Comparison of ENCODE assay signal across 19 cellular contexts in the genomic region with DNA sequence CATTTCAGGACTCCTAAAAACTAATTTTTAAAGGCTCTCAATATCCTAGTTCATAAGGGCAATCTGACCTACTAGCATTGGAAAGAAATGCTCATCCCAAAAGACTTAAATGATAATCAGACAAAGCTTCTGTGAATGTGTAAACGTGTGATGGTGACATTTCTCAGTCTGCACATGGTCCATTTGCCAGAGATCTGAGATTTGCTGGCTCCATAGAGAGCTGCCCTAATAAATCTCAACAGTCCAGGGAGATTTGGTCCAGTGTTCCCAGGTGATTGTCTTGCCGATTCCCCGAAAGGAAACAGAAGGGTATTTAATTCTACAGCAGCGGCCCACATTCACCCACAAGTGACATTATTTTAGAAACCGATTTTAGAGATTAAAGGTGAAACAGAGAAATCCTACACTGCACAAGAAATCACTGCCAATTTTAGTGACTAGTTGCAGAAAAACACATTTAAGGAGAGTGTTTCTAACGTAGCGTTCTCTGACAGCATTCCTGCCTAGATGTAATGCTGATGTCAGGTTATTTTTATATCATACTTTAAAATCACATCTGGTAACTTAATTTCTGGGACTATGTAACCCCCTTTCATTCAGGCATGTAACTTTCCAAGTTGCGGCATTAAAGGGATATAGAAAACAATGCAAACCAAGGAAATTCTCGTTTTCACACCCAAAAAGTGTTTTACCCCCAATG.
"Had no signal": no experiment of that assay in that cellular context is flagged by ENCODE, and none has a peak within 500 bp of the region (broad histone marks: within the 10 kb centered on the region; RNA-seq: fewer than 3 reads in every experiment).

No MANE protein-coding gene starts in this region.

- H3K27ac Mint-ChIP-seq: activated naive CD4-positive, alpha-beta T cell treated with anti-CD3 and anti-CD28 coated beads, Interleukin-2, amount 50 U/mL, for 72 hours; nephron progenitor cell; stimulated activated memory B cell treated with anti-CD40 and anti-IgM and Interleukin-4, amounts not matched to agents 10 μg/mL and 1 μg/mL and 100 μg/mL, for 72 hours; type B pancreatic cell had no signal

- H3K36me3 Mint-ChIP-seq: activated naive CD4-positive, alpha-beta T cell treated with anti-CD3 and anti-CD28 coated beads, Interleukin-2, amount 50 U/mL, for 72 hours; brain; stimulated activated memory B cell treated with anti-CD40 and anti-IgM and Interleukin-4, amounts not matched to agents 10 μg/mL and 1 μg/mL and 100 μg/mL, for 72 hours; type B pancreatic cell had no signal

- H3K9me3 Mint-ChIP-seq: central memory CD8-positive, alpha-beta T cell had no signal

- FAIRE-seq: TTC549 had no signal

- ATAC-seq: activated naive CD4-positive, alpha-beta T cell treated with anti-CD3 and anti-CD28 coated beads, Interleukin-2, amount 50 U/mL, for 72 hours; left colon; stimulated activated memory B cell treated with anti-CD40 and anti-IgM and Interleukin-4, amounts not matched to agents 10 μg/mL and 1 μg/mL and 100 μg/mL, for 72 hours had no signal

- H3K4me3 Mint-ChIP-seq: brain; central memory CD8-positive, alpha-beta T cell; nephron progenitor cell; stimulated activated memory B cell treated with anti-CD40 and anti-IgM and Interleukin-4, amounts not matched to agents 10 μg/mL and 1 μg/mL and 100 μg/mL, for 72 hours; type B pancreatic cell had no signal

- H3K4me1 Mint-ChIP-seq: central memory CD8-positive, alpha-beta T cell; stimulated activated memory B cell treated with anti-CD40 and anti-IgM and Interleukin-4, amounts not matched to agents 10 μg/mL and 1 μg/mL and 100 μg/mL, for 72 hours had no signal

- DNase-seq: activated CD4-positive, alpha-beta T cell treated with anti-CD3 and anti-CD28 coated beads, Interleukin-2, amount 50 U/mL, for 4 hours; activated effector memory CD4-positive, alpha-beta T cell treated with anti-CD3 and anti-CD28 coated beads, Interleukin-2, amount 50 U/mL, for 16 hours; activated T-cell treated with anti-CD3 and anti-CD28 coated beads, Interleukin-2, amount 50 U/mL, for 1 hour; amygdala; cortex of kidney; effector CD8-positive, alpha-beta T cell; hypothalamus; nephron progenitor cell; retina; stimulated activated CD4-positive, alpha-beta T cell treated with anti-CD3 and anti-CD28 coated beads, Interleukin-1b, Interleukin-23, amount 100 ng/mL, for 48 hours; substantia nigra; T-helper 2 cell had no signal
